In genomic region chr12:11771356-11771755, GRCh38 we compare ENCODE assay signal across 14 cellular contexts.
A peak's percentile ranks its signal among the peaks of the same experiment; 100 is the strongest.
DNase-seq lines count a peak whose midpoint lies in the region; ATAC-seq and TF ChIP-seq lines count a peak whose summit lies in the region.
"Had no signal": no experiment of that assay in that cellular context is flagged by ENCODE, and none has a peak within 500 bp of the region (broad histone marks: within the 10 kb centered on the region; RNA-seq: fewer than 3 reads in every experiment).

No MANE protein-coding gene starts in this region.

- no peak overlapping the region for H2BK12ac ChIP-seq in mesenchymal stem cell (ENCODE audit: low read length in 2 of 2)

- no peak overlapping the region for H3K18ac ChIP-seq in mesenchymal stem cell (ENCODE audit: low read depth in 1 of 2, low read length in 2 of 2)

- H3K4me3 ChIP-seq in mesenchymal stem cell (ENCODE audit: insufficient read depth in 1 of 2, low read depth in 1 of 2, low read length in 2 of 2) (no peak overlapping the region), esophagus squamous epithelium (no peak overlapping the region)
- H3K4me3 ChIP-seq: SK-N-MC, transverse colon had no signal

- no peak overlapping the region for H3K14ac ChIP-seq in mesenchymal stem cell (ENCODE audit: low read length in 2 of 2)

- ATAC-seq in HG03280 (IDR thresholded peaks at IDR 0.05; ENCODE audit: unreplicated experiment) (peak; percentile 57), GM18519 (IDR thresholded peaks at IDR 0.05; ENCODE audit: low FRiP score, unreplicated experiment) (no peak), HG03025 (IDR thresholded peaks at IDR 0.05; ENCODE audit: low FRiP score, unreplicated experiment) (no peak)

- H2AK5ac ChIP-seq in mesenchymal stem cell (ENCODE audit: low read length, severe bottlenecking): peak overlapping the region; percentile 60

- H4K91ac ChIP-seq in mesenchymal stem cell (ENCODE audit: low read length): no peak overlapping the region

- H3K36me3 ChIP-seq in mesenchymal stem cell (ENCODE audit: control insufficient read depth in 1 of 2, insufficient read depth in 2 of 2, low read depth in 1 of 2, low read length in 2 of 2): peaks cover 3 to 10% of the 10 kb centered on the region in 2 experiments
- H3K36me3 ChIP-seq in esophagus squamous epithelium: peaks cover 0 to 8% (median 0%) of the 10 kb centered on the region in 3 donors
- H3K36me3 ChIP-seq: transverse colon had no signal

- H3K9me3 ChIP-seq in mesenchymal stem cell (ENCODE audit: control insufficient read depth, low read length): no peaks in the 10 kb centered on the region
- H3K9me3 ChIP-seq in esophagus squamous epithelium: no peaks in the 10 kb centered on the region
- H3K9me3 ChIP-seq: transverse colon had no signal

- no peak overlapping the region for H3K23ac ChIP-seq in mesenchymal stem cell (ENCODE audit: low read length in 2 of 2)

- H2BK5ac ChIP-seq in mesenchymal stem cell (ENCODE audit: low read depth, low read length, poor library complexity, severe bottlenecking): no peak overlapping the region

- no peak overlapping the region for H2AFZ ChIP-seq in mesenchymal stem cell (ENCODE audit: low read depth, low read length)

- no peak overlapping the region for H2BK120ac ChIP-seq in mesenchymal stem cell (ENCODE audit: low read depth, low read length)

- no peak overlapping the region for H3K4ac ChIP-seq in mesenchymal stem cell (ENCODE audit: low read depth in 1 of 2, low read length in 2 of 2)

- H3K27me3 ChIP-seq in mesenchymal stem cell (ENCODE audit: control insufficient read depth in 1 of 2, insufficient read depth in 1 of 2, low read length in 2 of 2) (no peaks in the 10 kb centered on the region), esophagus squamous epithelium (no peaks in the 10 kb centered on the region)
- H3K27me3 ChIP-seq: transverse colon had no signal

- no peak overlapping the region for H2BK15ac ChIP-seq in mesenchymal stem cell (ENCODE audit: low read depth, poor library complexity, severe bottlenecking)

- H3K27ac ChIP-seq in mesenchymal stem cell (ENCODE audit: low read length, poor library complexity, severe bottlenecking) (peak overlapping the region; percentile 88), esophagus squamous epithelium (peak overlapping the region in 2 of 4 donors; percentile 3 to 32)
- H3K27ac ChIP-seq: SK-N-MC had no signal

- intact Hi-C loops in esophagus squamous epithelium (cut with DNase I): no loop called here

- H3K79me1 ChIP-seq in mesenchymal stem cell (replicated peaks; ENCODE audit: low read length, poor library complexity, severe bottlenecking): peaks cover 35% of the 10 kb centered on the region

- no peak overlapping the region for H3K4me2 ChIP-seq in mesenchymal stem cell (ENCODE audit: low read length, poor library complexity, severe bottlenecking)

- H4K8ac ChIP-seq in mesenchymal stem cell (ENCODE audit: low read length): no peak overlapping the region

- peaks cover 13% of the 10 kb centered on the region for H3K4me1 ChIP-seq in mesenchymal stem cell (ENCODE audit: control insufficient read depth, insufficient read depth, low read depth, low read length)
- H3K4me1 ChIP-seq in esophagus squamous epithelium: peaks cover 7 to 57% (median 8%) of the 10 kb centered on the region in 3 donors

- H3K9ac ChIP-seq in mesenchymal stem cell (ENCODE audit: low read length): no peak overlapping the region

- DNase-seq in NCI-H2029 (lab: John Stamatoyannopoulos, UW): peak; percentile 24
- no peak for DNase-seq in NCI-H2029 treated with DMSO at 0.1 percent for 48 hours (lab: John Stamatoyannopoulos, UW)
- peak; percentile 63 for DNase-seq in amniotic epithelial cell (ENCODE audit: low read depth)
- DNase-seq in mesenchymal stem cell: peak; percentile 79
- DNase-seq in esophagus squamous epithelium (lab: John Stamatoyannopoulos, UW): no peak
- DNase-seq: GF-D8, HFFc6, NCI-H446, occipital lobe, transverse colon had no signal

- TF ChIP-seq POLR2A in esophagus squamous epithelium (IDR thresholded peaks at IDR 0.05): no peak

- no peak for TF ChIP-seq CTCF in esophagus squamous epithelium (IDR thresholded peaks at IDR 0.05)

- 91% methylated on average over 3 of the region's 3 CpGs for WGBS in mesenchymal stem cell
- 63 to 80% methylated on average over 3 of the region's 3 CpGs for WGBS in esophagus squamous epithelium, 2 donors

Comparison
In these comparisons a context has a peak if more than half of its experiments do, and no peak if none do; other contexts are left out.
1. DNase-seq: peak in NCI-H2029 (single experiment), amniotic epithelial cell (single experiment) and mesenchymal stem cell (single experiment); none in NCI-H2029 treated with DMSO at 0.1 percent for 48 hours (single experiment) and esophagus squamous epithelium (single experiment).